In genomic region chr2:127386764-127387654, GRCh38 we compare ENCODE assay signal across 8 cellular contexts. TPM values are rescaled to one million over a fixed set of nuclear protein-coding genes. Genes with fewer than 3 reads are reported as not detected.
DNase-seq lines count a peak whose midpoint lies in the region; ATAC-seq and TF ChIP-seq lines count a peak whose summit lies in the region.

No MANE protein-coding gene starts in this region.

- peak overlapping the region; percentile 64 for H3K4me2 ChIP-seq in KMS-11

- H3K9me3 Mint-ChIP-seq in natural killer cell, result no peaks in the 10 kb centered on the region

- peak; percentile 19 for DNase-seq in DMS114 treated with DMSO at 0.1 percent for 48 hours (lab: John Stamatoyannopoulos, UW; ENCODE audit: unreplicated experiment)
- DNase-seq in Peyer's patch, result peak; percentile 87 to 94 (median 92)
- peak; percentile 58 to 69 for DNase-seq in activated T-helper 1 cell treated with anti-CD3 and anti-CD28 coated beads, Interleukin-2, amount 50 U/mL, for 16 hours (ENCODE audit: low read depth in 1 of 2, low spot score in 1 of 2)
- peak; percentile 80 for DNase-seq in fibroblast of peridontal ligament (ENCODE audit: extremely low read depth)
- peak; percentile 82 for DNase-seq in natural killer cell
- peak; percentile 75 to 92 (median 79) for DNase-seq in stimulated activated naive CD4-positive, alpha-beta T cell (lab: John Stamatoyannopoulos, UW)

- H3K27me3 Mint-ChIP-seq in natural killer cell (ENCODE audit: low read depth in 2 of 2), result no peaks in the 10 kb centered on the region

- no peaks in the 10 kb centered on the region for H3K9me3 ChIP-seq in Peyer's patch

- TF ChIP-seq CTCF in KMS-11 (conservative IDR thresholded peaks at IDR 0.05; ENCODE audit: low read depth, low read length) (no peak), Peyer's patch (IDR thresholded peaks at IDR 0.05) (peak in 1 of 6 experiments; percentile 6), natural killer cell (IDR thresholded peaks at IDR 0.05) (no peak)

- no peaks in the 10 kb centered on the region for H3K36me3 Mint-ChIP-seq in natural killer cell

- peaks cover 40% of the 10 kb centered on the region; the same call in 1 of the 2 replicates for H3K79me2 ChIP-seq in KMS-11 (ENCODE audit: insufficient read depth, low read depth)

- peak overlapping the region; percentile 97 for H3K27ac ChIP-seq in KMS-11
- H3K27ac ChIP-seq in Peyer's patch, result peak overlapping the region; percentile 99 to 100 (median 100)

- H3K4me1 ChIP-seq in KMS-11 (ENCODE audit: low read depth, poor library complexity, severe bottlenecking), result peaks cover 31% of the 10 kb centered on the region
- H3K4me1 ChIP-seq in Peyer's patch, result peaks cover 3 to 42% (median 16%) of the 10 kb centered on the region in 4 donors

- TF ChIP-seq POLR2A in Peyer's patch (IDR thresholded peaks at IDR 0.05), result no peak

- peak overlapping the region; percentile 61 for H2AFZ ChIP-seq in KMS-11 (ENCODE audit: low read depth)

- H3K9ac ChIP-seq in KMS-11, result peak overlapping the region; percentile 96

- no peaks in the 10 kb centered on the region for H4K20me1 ChIP-seq in KMS-11 (ENCODE audit: insufficient read depth)

- H3K4me3 ChIP-seq in KMS-11 (IDR thresholded peaks at IDR 0.05; ENCODE audit: insufficient read depth, low read depth, low read length), result peak overlapping the region; percentile 39
- peak overlapping the region; percentile 86 to 97 (median 94) for H3K4me3 ChIP-seq in Peyer's patch

- peaks cover 49% of the 10 kb centered on the region in 2 donors for H3K4me1 Mint-ChIP-seq in natural killer cell

- H3K4me3 Mint-ChIP-seq in natural killer cell, result peak overlapping the region; percentile 85

- intact Hi-C loops in natural killer cell (cut with micrococcal nuclease), result loop anchor here (1.0 to 5.0 kb wide), 6 partner anchors 21 to 730 kb away; partner anchors contain the start of genes GYPC, IWS1, SAP130 and SFT2D3

- H3K36me3 ChIP-seq in KMS-11 (ENCODE audit: insufficient read depth), result no peaks in the 10 kb centered on the region
- H3K36me3 ChIP-seq in Peyer's patch, result no peaks in the 10 kb centered on the region

- ATAC-seq in GM21723 (IDR thresholded peaks at IDR 0.05; ENCODE audit: unreplicated experiment) (peak; percentile 71), natural killer cell (peak; percentile 66 to 87 (median 74))

- H3K27me3 ChIP-seq in KMS-11 (ENCODE audit: insufficient read depth, low read depth), result no peaks in the 10 kb centered on the region
- H3K27me3 ChIP-seq in Peyer's patch, result no peaks in the 10 kb centered on the region

- H3K27ac Mint-ChIP-seq in natural killer cell, result peak overlapping the region; percentile 96 to 97

RNA-seq across cellular contexts. Expression of gene MAP3K2, which starts 0.8 kb away (rescaled TPM):
- 10 to 100 TPM; 38.8 to 70.2 (median 52.0) TPM for total RNA-seq in Peyer's patch
- 100 to 1,000 TPM in 2 of 3 donors, 10 to 100 TPM in 1; 99.4 to 109 (median 106) TPM for total RNA-seq in natural killer cell

RNA-seq across cellular contexts. Expression of gene PROC, which starts 31.2 kb away (rescaled TPM):
- 1 to 10 TPM in 3 of 4 donors, not detected in 1; 1.3 to 6.3 (median 1.6) TPM for total RNA-seq in Peyer's patch
- total RNA-seq in natural killer cell, result not detected

Comparison
In these comparisons a context has a peak if more than half of its experiments do, and no peak if none do; other contexts are left out.
1. Peak in every context shown above with its lines: DNase-seq, ATAC-seq, H3K4me3 ChIP-seq and H3K27ac ChIP-seq.
2. DNase-seq: peak in every context shown above with its lines; median percentile 92 in Peyer's patch; 82 in natural killer cell; 80 in fibroblast of peridontal ligament; 79 in stimulated activated naive CD4-positive, alpha-beta T cell; 64 in activated T-helper 1 cell treated with anti-CD3 and anti-CD28 coated beads, Interleukin-2, amount 50 U/mL, for 16 hours; 19 in DMS114 treated with DMSO at 0.1 percent for 48 hours.